Comparison of ENCODE assay signal across 16 cellular contexts in the genomic region with DNA sequence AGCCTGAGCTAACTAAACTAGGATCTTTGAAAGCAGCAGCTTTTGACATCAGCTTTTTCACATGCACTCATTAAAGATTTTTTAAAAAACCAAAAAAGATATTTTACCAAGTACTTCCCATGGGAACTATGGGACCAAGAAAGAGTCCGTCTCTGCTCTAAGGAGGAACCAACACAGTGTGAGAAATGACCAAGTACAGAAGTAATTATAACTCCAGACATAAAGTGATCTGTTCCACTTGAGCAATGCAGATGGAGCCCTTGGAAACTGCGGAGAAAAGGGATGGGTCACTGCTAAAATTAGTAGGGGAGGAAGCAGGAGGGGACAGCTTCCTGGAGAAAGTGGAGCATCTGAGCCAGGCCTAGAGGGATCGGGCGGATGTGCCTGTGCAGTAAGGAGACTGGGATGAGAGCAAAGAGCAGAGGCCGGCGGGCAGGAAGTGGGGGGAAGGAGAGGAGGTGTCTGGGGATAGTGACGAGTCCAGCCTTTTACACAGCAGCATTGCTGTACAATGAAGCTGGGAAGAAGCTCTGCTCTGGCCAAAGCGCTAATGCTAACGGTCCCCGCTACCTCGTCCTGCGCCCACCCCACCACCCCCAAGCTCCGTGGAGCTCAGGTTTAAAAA. TPM values are rescaled to one million over a fixed set of nuclear protein-coding genes. Genes with fewer than 3 reads are reported as not detected.
A peak's percentile ranks its signal among the peaks of the same experiment; 100 is the strongest.
DNase-seq lines count a peak whose midpoint lies in the region; ATAC-seq and TF ChIP-seq lines count a peak whose summit lies in the region.
"Had no signal": no experiment of that assay in that cellular context is flagged by ENCODE, and none has a peak within 500 bp of the region (broad histone marks: within the 10 kb centered on the region; RNA-seq: fewer than 3 reads in every experiment).

No MANE protein-coding gene starts in this region.

- TF ChIP-seq POLR2A in right lobe of liver (IDR thresholded peaks at IDR 0.05) (no peak), uterus (IDR thresholded peaks at IDR 0.05) (no peak)

- ATAC-seq in Right ventricle myocardium inferior (peak; percentile 85), right lobe of liver (peak; percentile 77 to 83 (median 80)), GM19463 (IDR thresholded peaks at IDR 0.05; ENCODE audit: unreplicated experiment) (no peak), GM18909 (IDR thresholded peaks at IDR 0.05; ENCODE audit: poor library complexity, unreplicated experiment) (no peak)
- ATAC-seq: GM12878 had no signal

- no peak for DNase-seq in Right ventricle myocardium inferior (ENCODE audit: missing footprints)
- DNase-seq in cardiac septum (ENCODE audit: low spot score): no peak
- DNase-seq in choroid plexus epithelial cell (ENCODE audit: low read depth): peak; percentile 48
- DNase-seq in right lobe of liver: no peak
- no peak for DNase-seq in nephron progenitor cell
- DNase-seq in uterus: no peak
- DNase-seq: cortex of kidney, DMS153, MV-4-11, RPMI8226, trophoblast cell had no signal

- H3K36me3 ChIP-seq in right lobe of liver (no peaks in the 10 kb centered on the region), uterus (no peaks in the 10 kb centered on the region)

- H3K4me1 Mint-ChIP-seq in nephron progenitor cell: peaks cover 78% of the 10 kb centered on the region

- H3K27ac ChIP-seq in right lobe of liver (no peak overlapping the region), uterus (no peak overlapping the region)

- H3K27me3 ChIP-seq in right lobe of liver: no peaks in the 10 kb centered on the region
- H3K27me3 ChIP-seq in uterus: no peaks in the 10 kb centered on the region

- H3K4me3 ChIP-seq in choroid plexus epithelial cell (ENCODE audit: low read depth, low read length) (no peak overlapping the region), right lobe of liver (no peak overlapping the region), uterus (no peak overlapping the region)
- H3K4me3 ChIP-seq: GM12878 had no signal

- no peaks in the 10 kb centered on the region for H3K9me3 ChIP-seq in right lobe of liver
- H3K9me3 ChIP-seq in uterus: no peaks in the 10 kb centered on the region

- intact Hi-C loops in Right ventricle myocardium inferior (cut with DNase I): no loop called here
- intact Hi-C loops in cardiac septum (cut with DNase I): no loop called here
- intact Hi-C loops in right lobe of liver (cut with DNase I): no loop called here
- intact Hi-C loops in uterus (cut with DNase I; ENCODE audit: low total_unique reads): no loop called here

- H3K4me1 ChIP-seq in right lobe of liver (no peaks in the 10 kb centered on the region), uterus (no peaks in the 10 kb centered on the region)

- H3K27ac Mint-ChIP-seq in nephron progenitor cell: no peak overlapping the region
- H3K27ac Mint-ChIP-seq: activated naive CD4-positive, alpha-beta T cell treated with anti-CD3 and anti-CD28 coated beads, Interleukin-2, amount 50 U/mL, for 24 hours had no signal

- 52% methylated on average over 8 of the region's 13 CpGs for WGBS in right lobe of liver (ENCODE audit: insufficient coverage, low coverage, low lambda C conversion rate, missing lambda C conversion rate)

- no peak for TF ChIP-seq CTCF in choroid plexus epithelial cell (conservative IDR thresholded peaks at IDR 0.05; ENCODE audit: low read depth, low read length)
- no peak for TF ChIP-seq CTCF in right lobe of liver (IDR thresholded peaks at IDR 0.05)
- no peak for TF ChIP-seq CTCF in nephron progenitor cell (IDR thresholded peaks at IDR 0.05)
- TF ChIP-seq CTCF in uterus (IDR thresholded peaks at IDR 0.05): no peak

- H3K36me3 Mint-ChIP-seq in nephron progenitor cell (ENCODE audit: low read depth): no peaks in the 10 kb centered on the region
- H3K36me3 Mint-ChIP-seq: activated naive CD4-positive, alpha-beta T cell treated with anti-CD3 and anti-CD28 coated beads, Interleukin-2, amount 50 U/mL, for 24 hours had no signal

- H3K4me3 Mint-ChIP-seq in nephron progenitor cell: no peak overlapping the region
- H3K4me3 Mint-ChIP-seq: activated naive CD4-positive, alpha-beta T cell treated with anti-CD3 and anti-CD28 coated beads, Interleukin-2, amount 50 U/mL, for 24 hours had no signal

- peaks cover 15% of the 10 kb centered on the region for H3K27me3 Mint-ChIP-seq in nephron progenitor cell (ENCODE audit: low read depth, poor library complexity)
- H3K27me3 Mint-ChIP-seq: activated naive CD4-positive, alpha-beta T cell treated with anti-CD3 and anti-CD28 coated beads, Interleukin-2, amount 50 U/mL, for 24 hours had no signal

- H3K9me3 Mint-ChIP-seq in nephron progenitor cell: peaks cover 11% of the 10 kb centered on the region
- H3K9me3 Mint-ChIP-seq: activated naive CD4-positive, alpha-beta T cell treated with anti-CD3 and anti-CD28 coated beads, Interleukin-2, amount 50 U/mL, for 24 hours had no signal

RNA-seq across cellular contexts. Expression of gene HES1, which starts 53.2 kb away (rescaled TPM):
- total RNA-seq in Right ventricle myocardium inferior: 11.4 TPM
- total RNA-seq in cardiac septum: 24.4 TPM
- 10 to 100 TPM; 12.9 to 40.3 (median 23.4) TPM for total RNA-seq in right lobe of liver
- total RNA-seq in uterus: 10 to 100 TPM; 23.1 to 50.9 (median 41.2) TPM
- total RNA-seq: activated CD8-positive, alpha-beta memory T cell treated with anti-CD3 and anti-CD28 coated beads for 36 hours had no signal

Comparison
In these comparisons a context has a peak if more than half of its experiments do, and no peak if none do; other contexts are left out.
1. ATAC-seq: peak in Right ventricle myocardium inferior (single experiment) and right lobe of liver (4 of 4); none in GM19463 (single experiment) and GM18909 (single experiment).